ENCODE assay signal across 1 cellular context in genomic region chr3:53123953-53124352, GRCh38.
TF ChIP-seq lines count a peak whose summit lies in the region.

No MANE protein-coding gene starts in this region.

TF ChIP-seq in K562, 482 proteins besides CTCF, POLR2A, EP300 and RAD21:
- TF ChIP-seq, protein P1, sequence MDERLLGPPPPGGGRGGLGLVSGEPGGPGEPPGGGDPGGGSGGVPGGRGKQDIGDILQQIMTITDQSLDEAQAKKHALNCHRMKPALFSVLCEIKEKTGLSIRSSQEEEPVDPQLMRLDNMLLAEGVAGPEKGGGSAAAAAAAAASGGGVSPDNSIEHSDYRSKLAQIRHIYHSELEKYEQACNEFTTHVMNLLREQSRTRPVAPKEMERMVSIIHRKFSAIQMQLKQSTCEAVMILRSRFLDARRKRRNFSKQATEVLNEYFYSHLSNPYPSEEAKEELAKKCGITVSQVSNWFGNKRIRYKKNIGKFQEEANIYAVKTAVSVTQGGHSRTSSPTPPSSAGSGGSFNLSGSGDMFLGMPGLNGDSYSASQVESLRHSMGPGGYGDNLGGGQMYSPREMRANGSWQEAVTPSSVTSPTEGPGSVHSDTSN (CRISPR knock-in tag; IDR thresholded peaks at IDR 0.05; ENCODE audit: low read depth): no peak
- TF ChIP-seq, protein P1 (tag; conservative IDR thresholded peaks at IDR 0.05; ENCODE audit: low read depth): peak; percentile 63; the same call in 1 of the 2 replicates
- TF ChIP-seq MEIS2 (IDR thresholded peaks at IDR 0.05; ENCODE audit: partially characterized antibody) (peak; percentile 65), CTBP1 (IDR thresholded peaks at IDR 0.05; ENCODE audit: borderline replicate concordance) (0 out of 2 replicates have a peak, but pooled peaks have one; percentile 15), ZEB2 (IDR thresholded peaks at IDR 0.05) (no peak), HDGF (IDR thresholded peaks at IDR 0.05) (no peak), PKNOX1 (IDR thresholded peaks at IDR 0.05) (peak; percentile 72)
TF ChIP-seq in K562: peak in this region for 4.
